ENCODE assay signal across 6 cellular contexts in the genomic region with DNA sequence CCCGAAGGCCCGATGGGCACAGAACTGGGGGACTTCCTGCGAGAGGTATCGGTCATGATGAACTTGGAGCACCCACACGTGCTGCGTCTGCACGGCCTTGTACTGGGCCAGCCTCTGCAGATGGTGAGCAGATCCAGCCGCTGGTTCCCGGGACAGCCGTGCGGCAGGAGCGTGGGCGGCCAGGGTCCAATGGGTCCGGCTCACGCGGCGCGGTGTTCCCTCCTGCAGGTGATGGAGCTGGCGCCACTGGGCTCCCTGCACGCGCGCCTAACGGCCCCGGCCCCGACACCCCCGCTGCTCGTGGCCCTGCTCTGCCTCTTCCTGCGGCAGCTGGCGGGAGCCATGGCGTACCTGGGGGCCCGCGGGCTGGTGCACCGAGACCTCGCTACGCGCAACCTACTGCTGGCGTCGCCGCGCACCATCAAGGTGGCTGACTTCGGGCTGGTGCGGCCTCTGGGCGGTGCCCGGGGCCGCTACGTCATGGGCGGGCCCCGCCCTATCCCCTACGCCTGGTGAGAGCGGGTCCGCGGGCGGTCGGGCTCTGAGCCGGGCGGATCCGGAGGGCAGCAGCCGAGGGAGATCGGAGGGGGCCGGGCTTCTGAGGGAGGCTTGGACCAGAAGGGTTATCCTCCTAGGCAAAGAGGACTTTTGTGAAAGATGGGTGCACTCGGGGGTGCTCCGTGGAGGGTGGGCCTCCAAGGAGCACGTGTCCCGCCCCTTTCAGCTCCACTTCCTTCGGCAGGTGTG.
DNase-seq lines count a peak whose midpoint lies in the region; ATAC-seq and TF ChIP-seq lines count a peak whose summit lies in the region.

No MANE protein-coding gene starts in this region.

- peaks cover 5% of the 10 kb centered on the region for H3K4me1 Mint-ChIP-seq in nephron

- peak overlapping the region; percentile 36 for H3K4me3 ChIP-seq in astrocyte of the spinal cord (ENCODE audit: low read depth, low read length)

- peak; percentile 77 for ATAC-seq in GM18498 (IDR thresholded peaks at IDR 0.05; ENCODE audit: unreplicated experiment)

- H3K4me3 Mint-ChIP-seq in nephron = peak overlapping the region in 2 of 3 experiments; percentile 48 to 66

- TF ChIP-seq CTCF in astrocyte of the spinal cord (IDR thresholded peaks at IDR 0.05; ENCODE audit: low read depth, low read length) (no peak), nephron (IDR thresholded peaks at IDR 0.05; ENCODE audit: unreplicated experiment in 3 of 3) (no peak)

- peaks cover 60% of the 10 kb centered on the region for H3K27me3 Mint-ChIP-seq in nephron (ENCODE audit: low read depth)

- H3K9me3 Mint-ChIP-seq in nephron = peaks cover 9% of the 10 kb centered on the region

- no peak overlapping the region for H3K27ac Mint-ChIP-seq in nephron

- in situ Hi-C loops in astrocyte of the spinal cord (cut with HindIII; ENCODE audit: low sequenced_read_pairs) = no loop called here

- DNase-seq in NCI-H345 (lab: John Stamatoyannopoulos, UW) (peak; percentile 78), astrocyte of the spinal cord (ENCODE audit: low read depth, low spot score) (peak; percentile 18), NCI-H446 (lab: John Stamatoyannopoulos, UW) (no peak), DMS53 treated with DMSO at 0.1 percent for 48 hours (lab: John Stamatoyannopoulos, UW; ENCODE audit: unreplicated experiment) (no peak)

- H3K36me3 Mint-ChIP-seq in nephron (ENCODE audit: low read depth) = peaks cover 8% of the 10 kb centered on the region

Comparison
In these comparisons a context has a peak if more than half of its experiments do, and no peak if none do; other contexts are left out.
1. DNase-seq: peak in NCI-H345 (single experiment) and astrocyte of the spinal cord (single experiment); none in NCI-H446 (0 of 2) and DMS53 treated with DMSO at 0.1 percent for 48 hours (single experiment).